8 cellular contexts compared by ENCODE assay signal in the genomic region with DNA sequence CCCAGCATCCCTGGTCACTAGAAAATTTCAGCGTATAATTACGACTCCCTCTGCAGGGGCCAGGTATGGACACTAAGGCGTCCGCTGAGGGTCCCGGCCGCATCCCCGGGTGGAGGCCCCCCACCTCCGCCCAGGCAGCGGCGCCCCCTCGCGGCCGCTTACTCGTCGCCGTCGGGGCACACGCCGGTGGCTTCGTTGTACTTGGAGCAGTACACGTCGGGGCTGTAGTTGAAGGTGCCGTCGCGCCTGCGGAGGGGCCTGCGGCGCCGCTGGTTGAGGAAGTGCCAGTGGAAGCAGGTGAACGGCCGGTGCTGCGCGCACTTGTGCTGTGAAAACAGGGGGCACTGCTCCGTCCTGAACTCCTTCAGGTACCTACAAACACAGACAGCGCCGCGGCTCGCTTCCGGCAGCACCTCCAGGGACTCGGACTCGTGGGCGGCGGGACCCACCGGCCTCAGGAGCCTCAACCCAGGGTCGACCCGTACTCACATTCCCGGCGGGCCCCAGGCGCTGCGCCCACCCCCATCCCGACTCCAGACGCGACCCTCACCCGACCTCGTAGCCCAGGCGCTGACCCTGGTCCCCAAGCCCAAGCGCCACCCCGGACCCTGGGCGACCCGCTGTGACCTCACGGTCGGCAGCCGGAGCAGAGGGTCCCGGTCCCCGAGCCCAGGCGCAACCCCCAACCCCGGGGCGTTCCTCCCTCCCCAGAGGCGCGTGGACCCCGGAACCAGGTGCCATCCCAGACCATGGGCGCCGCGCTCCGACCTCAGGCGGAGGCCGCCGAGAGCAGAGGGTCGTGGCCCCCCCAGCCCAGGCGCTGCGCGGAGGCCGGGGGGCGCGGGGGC. TPM values are rescaled to one million over a fixed set of nuclear protein-coding genes. Genes with fewer than 3 reads are reported as not detected.
DNase-seq lines count a peak whose midpoint lies in the region; ATAC-seq and TF ChIP-seq lines count a peak whose summit lies in the region.

No MANE protein-coding gene starts in this region.

- peak overlapping the region; percentile 82 to 97 (median 88) for H3K27ac Mint-ChIP-seq in naive B cell

- H3K4me3 ChIP-seq in epithelial cell of proximal tubule (ENCODE audit: low read depth, low read length) (peak overlapping the region; percentile 87), stomach smooth muscle (ENCODE audit: low read length in 2 of 2) (peak overlapping the region; percentile 67 to 86)

- H3K27me3 ChIP-seq in stomach smooth muscle (ENCODE audit: control insufficient read depth in 1 of 2, insufficient read depth in 2 of 2, low read length in 2 of 2): no peaks in the 10 kb centered on the region

- no peaks in the 10 kb centered on the region for H3K9me3 Mint-ChIP-seq in naive B cell

- H3K9me3 ChIP-seq in stomach smooth muscle (ENCODE audit: control insufficient read depth in 2 of 2, low read length in 2 of 2): no peaks in the 10 kb centered on the region

- H3K27me3 Mint-ChIP-seq in naive B cell: no peaks in the 10 kb centered on the region

- peak overlapping the region; percentile 60 to 69 for H3K9ac ChIP-seq in stomach smooth muscle (ENCODE audit: low read length in 2 of 2)

- peak; percentile 45 for DNase-seq in GDM1 (lab: John Stamatoyannopoulos, UW)
- DNase-seq in NCI-H82 treated with DMSO at 0.1 percent for 48 hours (lab: John Stamatoyannopoulos, UW; ENCODE audit: unreplicated experiment): peak; percentile 27
- peak; percentile 58 for DNase-seq in activated T-cell treated with anti-CD3 and anti-CD28 coated beads for 1 hour (ENCODE audit: low read depth)
- no peak for DNase-seq in epithelial cell of proximal tubule (ENCODE audit: low read depth)
- DNase-seq in naive B cell: peak; percentile 60

- peak overlapping the region; percentile 55 for H3K27ac ChIP-seq in stomach smooth muscle (ENCODE audit: low read length)

- peaks cover 4% of the 10 kb centered on the region in 2 donors for H3K36me3 ChIP-seq in stomach smooth muscle (ENCODE audit: control insufficient read depth in 2 of 2, insufficient read depth in 2 of 2, low read length in 2 of 2)

- peak; percentile 56 for TF ChIP-seq CTCF in epithelial cell of proximal tubule (conservative IDR thresholded peaks at IDR 0.05; ENCODE audit: low read depth, low read length)

- H3K36me3 Mint-ChIP-seq in naive B cell: no peaks in the 10 kb centered on the region

- peaks cover 0 to 45% (median 9%) of the 10 kb centered on the region in 3 donors for H3K4me1 Mint-ChIP-seq in naive B cell

- peak; percentile 41 for ATAC-seq in HG02642 (IDR thresholded peaks at IDR 0.05; ENCODE audit: poor library complexity, unreplicated experiment)
- peak; percentile 75 for ATAC-seq in naive B cell (ENCODE audit: low read depth in 2 of 2)
- no peak for ATAC-seq in GM18858 (IDR thresholded peaks at IDR 0.05; ENCODE audit: unreplicated experiment)

- peaks cover 14% of the 10 kb centered on the region for H3K4me1 ChIP-seq in stomach smooth muscle (ENCODE audit: control insufficient read depth, insufficient read depth, low read length)

- H3K4me3 Mint-ChIP-seq in naive B cell: peak overlapping the region; percentile 84 to 95 (median 88)

RNA-seq across cellular contexts. Expression of gene UNKL, which starts 0.6 kb away (rescaled TPM):
- 11.3 and 20.1 TPM in 2 replicates for total RNA-seq in epithelial cell of proximal tubule
- 10 to 100 TPM in 1 of 6 donors, 1 to 10 TPM in 5; 7.2 to 25.7 (median 9.2) TPM for polyA plus RNA-seq in naive B cell (ENCODE audit: low read depth in 6 of 6)

RNA-seq across cellular contexts. Expression of gene UQCC4, which starts 6.6 kb away (rescaled TPM):
- total RNA-seq in epithelial cell of proximal tubule: 17.4 and 23.2 TPM in 2 replicates
- polyA plus RNA-seq in naive B cell (ENCODE audit: low read depth in 6 of 6): 10 to 100 TPM; 39.8 to 65.5 (median 46.2) TPM

RNA-seq across cellular contexts. Expression of gene PERCC1, which starts 17.0 kb away (rescaled TPM):
- not detected in 2 replicates for total RNA-seq in epithelial cell of proximal tubule
- polyA plus RNA-seq in naive B cell (ENCODE audit: low read depth in 6 of 6): not detected

RNA-seq across cellular contexts. Expression of gene CCDC154, which starts 30.4 kb away (rescaled TPM):
- total RNA-seq in epithelial cell of proximal tubule: not detected in 2 replicates
- polyA plus RNA-seq in naive B cell (ENCODE audit: low read depth in 6 of 6): under 1 TPM in 2 of 6 donors, not detected in 4; 0.16 to 0.26 TPM
